ENCODE assay signal across 1 cellular context in the genomic region with DNA sequence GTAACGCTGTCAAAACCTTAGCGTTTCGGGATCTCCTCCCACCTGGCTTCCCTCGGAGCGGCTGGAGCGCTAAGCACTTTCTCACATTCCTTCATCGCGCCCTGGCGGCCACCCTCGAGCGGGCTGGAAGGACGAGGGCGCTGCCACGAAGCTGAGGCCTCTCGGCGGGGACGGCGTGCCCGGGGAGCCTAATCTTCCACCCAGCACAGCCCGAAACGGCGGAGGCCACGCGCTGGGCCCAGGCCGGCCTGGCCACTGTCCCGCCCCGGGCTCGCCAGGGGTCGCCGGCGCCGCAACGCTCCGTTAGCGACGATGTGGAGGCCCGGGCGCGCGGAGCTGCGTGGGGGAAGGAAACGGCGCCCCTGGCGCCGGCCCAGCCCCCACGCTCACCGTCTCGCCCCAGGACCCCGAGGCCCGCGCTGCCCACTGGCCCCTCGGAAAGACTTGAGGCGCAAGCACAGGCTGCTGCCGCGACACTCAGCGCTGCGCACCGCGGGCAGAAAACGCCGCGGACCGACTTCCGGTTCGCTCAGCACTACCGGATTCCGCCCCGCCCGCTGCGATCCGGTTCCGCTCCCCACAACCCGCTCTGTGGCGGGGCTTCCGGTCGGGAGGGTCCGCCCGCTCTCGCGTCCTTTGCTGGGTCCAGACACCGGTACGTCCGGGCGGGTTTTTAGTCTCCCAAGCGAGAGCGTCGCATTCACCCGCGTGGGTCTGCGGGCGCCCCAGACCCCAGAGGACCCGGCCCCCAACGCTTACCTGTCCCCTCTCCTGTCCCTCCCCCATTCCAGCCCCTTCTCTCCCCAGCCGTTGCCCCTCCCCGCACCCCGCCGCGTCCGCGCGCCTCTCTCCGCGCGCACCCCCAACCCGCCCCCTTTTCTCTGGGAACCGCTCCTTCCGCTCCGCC.
TF ChIP-seq lines count a peak whose summit lies in the region.

A gene with protein sequence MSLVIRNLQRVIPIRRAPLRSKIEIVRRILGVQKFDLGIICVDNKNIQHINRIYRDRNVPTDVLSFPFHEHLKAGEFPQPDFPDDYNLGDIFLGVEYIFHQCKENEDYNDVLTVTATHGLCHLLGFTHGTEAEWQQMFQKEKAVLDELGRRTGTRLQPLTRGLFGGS (plus strand): TSS at position 582 of the 907 bp plus-strand sequence. CDS start 572 bp downstream, outside the sequence.

TF ChIP-seq in HepG2, 621 proteins besides CTCF, POLR2A, EP300 and RAD21 (continued from another document and continues in another):
- TF ChIP-seq, protein P1, sequence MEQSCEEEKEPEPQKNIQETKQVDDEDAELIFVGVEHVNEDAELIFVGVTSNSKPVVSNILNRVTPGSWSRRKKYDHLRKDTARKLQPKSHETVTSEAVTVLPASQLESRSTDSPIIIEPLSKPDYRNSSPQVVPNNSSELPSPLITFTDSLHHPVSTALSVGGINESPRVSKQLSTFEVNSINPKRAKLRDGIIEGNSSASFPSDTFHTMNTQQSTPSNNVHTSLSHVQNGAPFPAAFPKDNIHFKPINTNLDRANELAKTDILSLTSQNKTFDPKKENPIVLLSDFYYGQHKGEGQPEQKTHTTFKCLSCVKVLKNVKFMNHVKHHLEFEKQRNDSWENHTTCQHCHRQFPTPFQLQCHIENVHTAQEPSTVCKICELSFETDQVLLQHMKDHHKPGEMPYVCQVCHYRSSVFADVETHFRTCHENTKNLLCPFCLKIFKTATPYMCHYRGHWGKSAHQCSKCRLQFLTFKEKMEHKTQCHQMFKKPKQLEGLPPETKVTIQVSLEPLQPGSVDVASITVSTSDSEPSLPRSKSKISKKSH (CRISPR knock-in tag; IDR thresholded peaks at IDR 0.05; ENCODE audit: borderline replicate concordance), result no peak; the same call in 1 of the 2 replicates
- TF ChIP-seq CEBPB (IDR thresholded peaks at IDR 0.05; ENCODE audit: borderline replicate concordance, low read depth, low read length) (no peak), JUNB (CRISPR knock-in tag; IDR thresholded peaks at IDR 0.05; ENCODE audit: borderline replicate concordance) (no peak), ZNF7 (CRISPR knock-in tag; IDR thresholded peaks at IDR 0.05) (no peak), ELF4 (CRISPR knock-in tag; IDR thresholded peaks at IDR 0.05; ENCODE audit: borderline replicate concordance) (peak; percentile 72; the same call in 1 of the 2 replicates), MED1 (CRISPR knock-in tag; IDR thresholded peaks at IDR 0.05) (peak; percentile 77), ZNF713 (CRISPR knock-in tag; IDR thresholded peaks at IDR 0.05) (no peak), ZFP36L1 (CRISPR knock-in tag; IDR thresholded peaks at IDR 0.05) (no peak), RARA (CRISPR knock-in tag; IDR thresholded peaks at IDR 0.05) (peak; percentile 14; the same call in 1 of the 2 replicates), ZSCAN22 (CRISPR knock-in tag; IDR thresholded peaks at IDR 0.05) (0 out of 2 replicates have a peak, but pooled peaks have one; percentile 54), SP140L (CRISPR knock-in tag; IDR thresholded peaks at IDR 0.05; ENCODE audit: borderline replicate concordance) (no peak; the same call in 1 of the 2 replicates), ZNF619 (CRISPR knock-in tag; IDR thresholded peaks at IDR 0.05) (0 out of 2 replicates have a peak, but pooled peaks have one; percentile 26), ZNF546 (CRISPR knock-in tag; conservative IDR thresholded peaks at IDR 0.05) (no peak), WIZ (CRISPR knock-in tag; IDR thresholded peaks at IDR 0.05) (no peak), ZNF672 (CRISPR knock-in tag; IDR thresholded peaks at IDR 0.05) (no peak; the same call in 1 of the 2 replicates), RNF2 (conservative IDR thresholded peaks at IDR 0.05; ENCODE audit: low read depth) (no peak; the same call in none of the 2 replicates), ONECUT2 (CRISPR knock-in tag; IDR thresholded peaks at IDR 0.05) (no peak), ZNF343 (CRISPR knock-in tag; IDR thresholded peaks at IDR 0.05) (peak; percentile 22; the same call in 1 of the 2 replicates), RELA (CRISPR knock-in tag; IDR thresholded peaks at IDR 0.05) (no peak), ZSCAN20 (CRISPR knock-in tag; IDR thresholded peaks at IDR 0.05; ENCODE audit: borderline replicate concordance) (peak; percentile 95), BRD4 (CRISPR knock-in tag; IDR thresholded peaks at IDR 0.05) (peak; percentile 77; the same call in 1 of the 2 replicates), HMG20A (CRISPR knock-in tag; IDR thresholded peaks at IDR 0.05; ENCODE audit: borderline replicate concordance) (no peak), TBX2 (CRISPR knock-in tag; IDR thresholded peaks at IDR 0.05; ENCODE audit: borderline replicate concordance) (peak; percentile 73; the same call in 1 of the 2 replicates), ZNF563 (CRISPR knock-in tag; IDR thresholded peaks at IDR 0.05) (peak; percentile 82; the same call in 1 of the 2 replicates), ESRRA (CRISPR knock-in tag; IDR thresholded peaks at IDR 0.05; ENCODE audit: low read depth) (peak; percentile 62; the same call in 1 of the 2 replicates), JDP2 (CRISPR knock-in tag; IDR thresholded peaks at IDR 0.05; ENCODE audit: borderline replicate concordance) (no peak; the same call in 1 of the 2 replicates), NR2C2 (CRISPR knock-in tag; IDR thresholded peaks at IDR 0.05; ENCODE audit: borderline replicate concordance) (peak; percentile 77), ZNF460 (CRISPR knock-in tag; IDR thresholded peaks at IDR 0.05; ENCODE audit: borderline replicate concordance) (no peak), NFATC3 (CRISPR knock-in tag; IDR thresholded peaks at IDR 0.05) (no peak), GFI1 (CRISPR knock-in tag; IDR thresholded peaks at IDR 0.05; ENCODE audit: borderline replicate concordance) (peak; percentile 40; the same call in 1 of the 2 replicates), RAD51 (IDR thresholded peaks at IDR 0.05; ENCODE audit: borderline replicate concordance) (no peak), ZFP36L2 (CRISPR knock-in tag; IDR thresholded peaks at IDR 0.05) (no peak), THAP11 (CRISPR knock-in tag; IDR thresholded peaks at IDR 0.05) (peak; percentile 93), MATR3 (CRISPR knock-in tag; IDR thresholded peaks at IDR 0.05) (no peak), GPN1 (CRISPR knock-in tag; IDR thresholded peaks at IDR 0.05; ENCODE audit: borderline replicate concordance) (no peak), BRCA1 (CRISPR knock-in tag; IDR thresholded peaks at IDR 0.05) (no peak), SP1 (IDR thresholded peaks at IDR 0.05) (no peak), SP1 (CRISPR knock-in tag; IDR thresholded peaks at IDR 0.05) (peak; percentile 74), MED13 (CRISPR knock-in tag; IDR thresholded peaks at IDR 0.05) (no peak; the same call in 1 of the 2 replicates), KLF6 (CRISPR knock-in tag; IDR thresholded peaks at IDR 0.05) (peak; percentile 65; the same call in 1 of the 2 replicates), SMARCC2 (IDR thresholded peaks at IDR 0.05) (no peak)
- TF ChIP-seq, protein P2, sequence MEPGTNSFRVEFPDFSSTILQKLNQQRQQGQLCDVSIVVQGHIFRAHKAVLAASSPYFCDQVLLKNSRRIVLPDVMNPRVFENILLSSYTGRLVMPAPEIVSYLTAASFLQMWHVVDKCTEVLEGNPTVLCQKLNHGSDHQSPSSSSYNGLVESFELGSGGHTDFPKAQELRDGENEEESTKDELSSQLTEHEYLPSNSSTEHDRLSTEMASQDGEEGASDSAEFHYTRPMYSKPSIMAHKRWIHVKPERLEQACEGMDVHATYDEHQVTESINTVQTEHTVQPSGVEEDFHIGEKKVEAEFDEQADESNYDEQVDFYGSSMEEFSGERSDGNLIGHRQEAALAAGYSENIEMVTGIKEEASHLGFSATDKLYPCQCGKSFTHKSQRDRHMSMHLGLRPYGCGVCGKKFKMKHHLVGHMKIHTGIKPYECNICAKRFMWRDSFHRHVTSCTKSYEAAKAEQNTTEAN (CRISPR knock-in tag; conservative IDR thresholded peaks at IDR 0.05), result 0 out of 2 replicates have a peak, but pooled peaks have one; percentile 25
- TF ChIP-seq, protein P3, sequence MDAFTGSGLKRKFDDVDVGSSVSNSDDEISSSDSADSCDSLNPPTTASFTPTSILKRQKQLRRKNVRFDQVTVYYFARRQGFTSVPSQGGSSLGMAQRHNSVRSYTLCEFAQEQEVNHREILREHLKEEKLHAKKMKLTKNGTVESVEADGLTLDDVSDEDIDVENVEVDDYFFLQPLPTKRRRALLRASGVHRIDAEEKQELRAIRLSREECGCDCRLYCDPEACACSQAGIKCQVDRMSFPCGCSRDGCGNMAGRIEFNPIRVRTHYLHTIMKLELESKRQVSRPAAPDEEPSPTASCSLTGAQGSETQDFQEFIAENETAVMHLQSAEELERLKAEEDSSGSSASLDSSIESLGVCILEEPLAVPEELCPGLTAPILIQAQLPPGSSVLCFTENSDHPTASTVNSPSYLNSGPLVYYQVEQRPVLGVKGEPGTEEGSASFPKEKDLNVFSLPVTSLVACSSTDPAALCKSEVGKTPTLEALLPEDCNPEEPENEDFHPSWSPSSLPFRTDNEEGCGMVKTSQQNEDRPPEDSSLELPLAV (CRISPR knock-in tag; conservative IDR thresholded peaks at IDR 0.05; ENCODE audit: low read depth), result no peak
- TF ChIP-seq, protein P4, sequence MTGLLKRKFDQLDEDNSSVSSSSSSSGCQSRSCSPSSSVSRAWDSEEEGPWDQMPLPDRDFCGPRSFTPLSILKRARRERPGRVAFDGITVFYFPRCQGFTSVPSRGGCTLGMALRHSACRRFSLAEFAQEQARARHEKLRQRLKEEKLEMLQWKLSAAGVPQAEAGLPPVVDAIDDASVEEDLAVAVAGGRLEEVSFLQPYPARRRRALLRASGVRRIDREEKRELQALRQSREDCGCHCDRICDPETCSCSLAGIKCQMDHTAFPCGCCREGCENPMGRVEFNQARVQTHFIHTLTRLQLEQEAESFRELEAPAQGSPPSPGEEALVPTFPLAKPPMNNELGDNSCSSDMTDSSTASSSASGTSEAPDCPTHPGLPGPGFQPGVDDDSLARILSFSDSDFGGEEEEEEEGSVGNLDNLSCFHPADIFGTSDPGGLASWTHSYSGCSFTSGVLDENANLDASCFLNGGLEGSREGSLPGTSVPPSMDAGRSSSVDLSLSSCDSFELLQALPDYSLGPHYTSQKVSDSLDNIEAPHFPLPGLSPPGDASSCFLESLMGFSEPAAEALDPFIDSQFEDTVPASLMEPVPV (CRISPR knock-in tag; IDR thresholded peaks at IDR 0.05), result peak; percentile 96; the same call in 1 of the 2 replicates
- TF ChIP-seq, protein P5, sequence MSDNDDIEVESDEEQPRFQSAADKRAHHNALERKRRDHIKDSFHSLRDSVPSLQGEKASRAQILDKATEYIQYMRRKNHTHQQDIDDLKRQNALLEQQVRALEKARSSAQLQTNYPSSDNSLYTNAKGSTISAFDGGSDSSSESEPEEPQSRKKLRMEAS (IDR thresholded peaks at IDR 0.05), result peak; percentile 91
- TF ChIP-seq, protein P6, sequence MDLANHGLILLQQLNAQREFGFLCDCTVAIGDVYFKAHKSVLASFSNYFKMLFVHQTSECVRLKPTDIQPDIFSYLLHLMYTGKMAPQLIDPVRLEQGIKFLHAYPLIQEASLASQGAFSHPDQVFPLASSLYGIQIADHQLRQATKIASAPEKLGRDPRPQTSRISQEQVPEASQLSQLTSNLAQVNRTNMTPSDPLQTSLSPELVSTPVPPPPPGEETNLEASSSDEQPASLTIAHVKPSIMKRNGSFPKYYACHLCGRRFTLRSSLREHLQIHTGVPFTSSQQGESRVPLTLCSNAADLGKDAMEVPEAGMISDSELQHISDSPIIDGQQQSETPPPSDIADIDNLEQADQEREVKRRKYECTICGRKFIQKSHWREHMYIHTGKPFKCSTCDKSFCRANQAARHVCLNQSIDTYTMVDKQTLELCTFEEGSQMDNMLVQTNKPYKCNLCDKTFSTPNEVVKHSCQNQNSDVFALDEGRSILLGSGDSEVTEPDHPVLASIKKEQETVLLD (CRISPR knock-in tag; IDR thresholded peaks at IDR 0.05; ENCODE audit: low read depth), result peak; percentile 100
- TF ChIP-seq, protein P7, sequence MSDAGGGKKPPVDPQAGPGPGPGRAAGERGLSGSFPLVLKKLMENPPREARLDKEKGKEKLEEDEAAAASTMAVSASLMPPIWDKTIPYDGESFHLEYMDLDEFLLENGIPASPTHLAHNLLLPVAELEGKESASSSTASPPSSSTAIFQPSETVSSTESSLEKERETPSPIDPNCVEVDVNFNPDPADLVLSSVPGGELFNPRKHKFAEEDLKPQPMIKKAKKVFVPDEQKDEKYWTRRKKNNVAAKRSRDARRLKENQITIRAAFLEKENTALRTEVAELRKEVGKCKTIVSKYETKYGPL (CRISPR knock-in tag; IDR thresholded peaks at IDR 0.05), result 0 out of 2 replicates have a peak, but pooled peaks have one; percentile 19
- TF ChIP-seq, protein P8, sequence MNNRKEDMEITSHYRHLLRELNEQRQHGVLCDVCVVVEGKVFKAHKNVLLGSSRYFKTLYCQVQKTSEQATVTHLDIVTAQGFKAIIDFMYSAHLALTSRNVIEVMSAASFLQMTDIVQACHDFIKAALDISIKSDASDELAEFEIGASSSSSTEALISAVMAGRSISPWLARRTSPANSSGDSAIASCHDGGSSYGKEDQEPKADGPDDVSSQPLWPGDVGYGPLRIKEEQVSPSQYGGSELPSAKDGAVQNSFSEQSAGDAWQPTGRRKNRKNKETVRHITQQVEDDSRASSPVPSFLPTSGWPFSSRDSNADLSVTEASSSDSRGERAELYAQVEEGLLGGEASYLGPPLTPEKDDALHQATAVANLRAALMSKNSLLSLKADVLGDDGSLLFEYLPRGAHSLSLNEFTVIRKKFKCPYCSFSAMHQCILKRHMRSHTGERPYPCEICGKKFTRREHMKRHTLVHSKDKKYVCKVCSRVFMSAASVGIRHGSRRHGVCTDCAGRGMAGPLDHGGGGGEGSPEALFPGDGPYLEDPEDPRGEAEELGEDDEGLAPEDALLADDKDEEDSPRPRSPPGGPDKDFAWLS (CRISPR knock-in tag; IDR thresholded peaks at IDR 0.05; ENCODE audit: borderline replicate concordance), result no peak
- TF ChIP-seq, protein P9, sequence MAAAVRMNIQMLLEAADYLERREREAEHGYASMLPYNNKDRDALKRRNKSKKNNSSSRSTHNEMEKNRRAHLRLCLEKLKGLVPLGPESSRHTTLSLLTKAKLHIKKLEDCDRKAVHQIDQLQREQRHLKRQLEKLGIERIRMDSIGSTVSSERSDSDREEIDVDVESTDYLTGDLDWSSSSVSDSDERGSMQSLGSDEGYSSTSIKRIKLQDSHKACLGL (CRISPR knock-in tag; IDR thresholded peaks at IDR 0.05), result peak; percentile 84
- TF ChIP-seq, protein P10, sequence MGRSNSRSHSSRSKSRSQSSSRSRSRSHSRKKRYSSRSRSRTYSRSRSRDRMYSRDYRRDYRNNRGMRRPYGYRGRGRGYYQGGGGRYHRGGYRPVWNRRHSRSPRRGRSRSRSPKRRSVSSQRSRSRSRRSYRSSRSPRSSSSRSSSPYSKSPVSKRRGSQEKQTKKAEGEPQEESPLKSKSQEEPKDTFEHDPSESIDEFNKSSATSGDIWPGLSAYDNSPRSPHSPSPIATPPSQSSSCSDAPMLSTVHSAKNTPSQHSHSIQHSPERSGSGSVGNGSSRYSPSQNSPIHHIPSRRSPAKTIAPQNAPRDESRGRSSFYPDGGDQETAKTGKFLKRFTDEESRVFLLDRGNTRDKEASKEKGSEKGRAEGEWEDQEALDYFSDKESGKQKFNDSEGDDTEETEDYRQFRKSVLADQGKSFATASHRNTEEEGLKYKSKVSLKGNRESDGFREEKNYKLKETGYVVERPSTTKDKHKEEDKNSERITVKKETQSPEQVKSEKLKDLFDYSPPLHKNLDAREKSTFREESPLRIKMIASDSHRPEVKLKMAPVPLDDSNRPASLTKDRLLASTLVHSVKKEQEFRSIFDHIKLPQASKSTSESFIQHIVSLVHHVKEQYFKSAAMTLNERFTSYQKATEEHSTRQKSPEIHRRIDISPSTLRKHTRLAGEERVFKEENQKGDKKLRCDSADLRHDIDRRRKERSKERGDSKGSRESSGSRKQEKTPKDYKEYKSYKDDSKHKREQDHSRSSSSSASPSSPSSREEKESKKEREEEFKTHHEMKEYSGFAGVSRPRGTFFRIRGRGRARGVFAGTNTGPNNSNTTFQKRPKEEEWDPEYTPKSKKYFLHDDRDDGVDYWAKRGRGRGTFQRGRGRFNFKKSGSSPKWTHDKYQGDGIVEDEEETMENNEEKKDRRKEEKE (IDR thresholded peaks at IDR 0.05), result no peak
